30 cellular contexts compared by ENCODE assay signal in the genomic region with DNA sequence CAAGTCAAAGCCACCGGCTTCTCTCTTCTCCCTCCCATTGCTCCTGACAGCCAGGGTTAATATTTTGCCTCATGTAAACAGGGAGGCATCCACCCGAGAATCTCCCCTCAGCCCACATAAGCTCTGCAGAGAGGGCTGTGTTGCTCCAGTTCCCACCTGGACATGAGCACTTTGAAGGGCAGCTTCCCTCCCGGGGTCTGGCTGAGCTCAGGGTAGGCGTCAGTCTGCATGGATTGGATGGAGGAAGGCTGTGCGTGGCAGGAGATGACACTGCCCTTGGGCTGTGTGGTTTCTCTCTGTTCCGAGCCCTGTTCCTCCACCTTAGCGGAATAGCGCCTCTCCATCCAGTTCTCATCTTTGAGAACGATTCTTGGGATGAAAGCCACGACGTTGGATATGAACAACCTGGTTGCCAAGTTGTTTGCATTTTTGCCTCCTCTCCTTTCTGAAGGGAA. TPM values are rescaled to one million over a fixed set of nuclear protein-coding genes. Genes with fewer than 3 reads are reported as not detected.
DNase-seq lines count a peak whose midpoint lies in the region; ATAC-seq and TF ChIP-seq lines count a peak whose summit lies in the region.
"Had no signal": no experiment of that assay in that cellular context is flagged by ENCODE, and none has a peak within 500 bp of the region (broad histone marks: within the 10 kb centered on the region; RNA-seq: fewer than 3 reads in every experiment).

No MANE protein-coding gene starts in this region.

- no peak overlapping the region for H2BK5ac ChIP-seq in trophoblast cell (ENCODE audit: low read depth, low read length, poor library complexity)

- no peak overlapping the region for H3K4ac ChIP-seq in trophoblast cell (ENCODE audit: low read depth, low read length)

- TF ChIP-seq CTCF in RWPE2 (IDR thresholded peaks at IDR 0.05; ENCODE audit: poor library complexity, severe bottlenecking) (no peak), tibial artery (IDR thresholded peaks at IDR 0.05) (no peak)

- WGBS in trophoblast cell (ENCODE audit: extremely low coverage, insufficient coverage, insufficient read length), result no CpG with 5 or more reads among the region's 11 CpGs

- H3K4me1 ChIP-seq in RWPE2 (ENCODE audit: insufficient read depth, poor library complexity, severe bottlenecking), result peaks cover 40% of the 10 kb centered on the region
- peaks cover 7 to 13% of the 10 kb centered on the region in 2 donors for H3K4me1 ChIP-seq in muscle layer of duodenum (ENCODE audit: control insufficient read depth in 1 of 2, insufficient read depth in 2 of 2, low read length in 2 of 2)
- H3K4me1 ChIP-seq in tibial artery, result peaks cover 0 to 53% (median 41%) of the 10 kb centered on the region in 4 donors
- H3K4me1 ChIP-seq in trophoblast cell (ENCODE audit: control insufficient read depth in 1 of 2, insufficient read depth in 2 of 2, low read length in 2 of 2), result no peaks in the 10 kb centered on the region
- H3K4me1 ChIP-seq: parathyroid adenoma had no signal

- peaks cover 15% of the 10 kb centered on the region for H3K9me3 Mint-ChIP-seq in dendritic cell treated with granulocyte-macrophage colony-stimulating factor and Interleukin-4, amounts not matched to agents 40 ng/mL and 50 ng/mL, for 4 days
- H3K9me3 Mint-ChIP-seq: activated CD4-positive, alpha-beta memory T cell treated with anti-CD3 and anti-CD28 coated beads, Interleukin-2, amount 10 ng/mL, durations not matched to agents 7 days and 5 days; activated naive CD4-positive, alpha-beta T cell treated with anti-CD3 and anti-CD28 coated beads for 36 hours; activated T-helper 1 cell treated with anti-CD3 and anti-CD28 coated beads, Interleukin-12 subunit alpha, Interleukin-12 subunit beta, Interleukin-2, Interleukin-4 antibody, amounts not matched to agents 30 ng/mL and 10 ng/mL and 1 ng/mL, durations not matched to agents 14 hours and 24 hours and 36 hours; IgD-negative memory B cell; stimulated activated naive CD8-positive, alpha-beta T cell treated with anti-CD3 and anti-CD28 coated beads, Interleukin-15, amount 100 ng/mL, for 72 hours; type B pancreatic cell had no signal

- H3K79me2 ChIP-seq in trophoblast cell (ENCODE audit: control insufficient read depth, insufficient read depth, low read length, poor library complexity), result no peaks in the 10 kb centered on the region
- H3K79me2 ChIP-seq: parathyroid adenoma had no signal

- no peaks in the 10 kb centered on the region for H3K36me3 Mint-ChIP-seq in dendritic cell treated with granulocyte-macrophage colony-stimulating factor and Interleukin-4, amounts not matched to agents 40 ng/mL and 50 ng/mL, for 4 days (ENCODE audit: low read depth)
- H3K36me3 Mint-ChIP-seq: brain; CD4-positive, CD25-positive, alpha-beta regulatory T cell; IgD-negative memory B cell; type B pancreatic cell had no signal

- H3K4me3 ChIP-seq in RWPE2 (ENCODE audit: severe bottlenecking), result no peak overlapping the region
- no peak overlapping the region for H3K4me3 ChIP-seq in muscle layer of duodenum (ENCODE audit: low read depth in 1 of 2, low read length in 2 of 2)
- no peak overlapping the region for H3K4me3 ChIP-seq in tibial artery
- no peak overlapping the region for H3K4me3 ChIP-seq in trophoblast cell (ENCODE audit: low read depth, low read length)
- H3K4me3 ChIP-seq: lung, Peyer's patch had no signal

- peak overlapping the region; percentile 86 for H3K27ac ChIP-seq in RWPE2 (ENCODE audit: poor library complexity, severe bottlenecking)
- H3K27ac ChIP-seq in muscle layer of duodenum (ENCODE audit: low read length), result peak overlapping the region; percentile 36
- H3K27ac ChIP-seq in tibial artery, result peak overlapping the region; percentile 74 to 80
- no peak overlapping the region for H3K27ac ChIP-seq in trophoblast cell (ENCODE audit: low read depth, low read length)
- H3K27ac ChIP-seq: parathyroid adenoma had no signal

- H4K8ac ChIP-seq in trophoblast cell (ENCODE audit: low read depth, low read length), result no peak overlapping the region

- peaks cover 39% of the 10 kb centered on the region for H3K27me3 Mint-ChIP-seq in dendritic cell treated with granulocyte-macrophage colony-stimulating factor and Interleukin-4, amounts not matched to agents 40 ng/mL and 50 ng/mL, for 4 days

- H3K27me3 ChIP-seq in RWPE2 (ENCODE audit: insufficient read depth, poor library complexity, severe bottlenecking) (no peaks in the 10 kb centered on the region), muscle layer of duodenum (ENCODE audit: low read depth, low read length) (no peaks in the 10 kb centered on the region), tibial artery (no peaks in the 10 kb centered on the region), trophoblast cell (ENCODE audit: insufficient read depth, low read length) (no peaks in the 10 kb centered on the region)
- H3K27me3 ChIP-seq: Peyer's patch had no signal

- TF ChIP-seq POLR2A in GM18505 (IDR thresholded peaks at IDR 0.05; ENCODE audit: borderline replicate concordance, extremely low read depth, insufficient read depth, insufficient read length), result no peak

- H3K4me2 ChIP-seq in trophoblast cell (ENCODE audit: low read length), result no peak overlapping the region

- no peak overlapping the region for H2BK12ac ChIP-seq in trophoblast cell (ENCODE audit: low read length)

- H3K4me3 Mint-ChIP-seq in dendritic cell treated with granulocyte-macrophage colony-stimulating factor and Interleukin-4, amounts not matched to agents 40 ng/mL and 50 ng/mL, for 4 days, result no peak overlapping the region
- H3K4me3 Mint-ChIP-seq: activated CD4-positive, alpha-beta memory T cell treated with anti-CD3 and anti-CD28 coated beads, Interleukin-2, amount 10 ng/mL, durations not matched to agents 7 days and 5 days; activated naive CD4-positive, alpha-beta T cell treated with anti-CD3 and anti-CD28 coated beads for 36 hours; activated T-helper 1 cell treated with anti-CD3 and anti-CD28 coated beads, Interleukin-12 subunit alpha, Interleukin-12 subunit beta, Interleukin-2, Interleukin-4 antibody, amounts not matched to agents 30 ng/mL and 10 ng/mL and 1 ng/mL, durations not matched to agents 14 hours and 24 hours and 36 hours; brain; CD4-positive, CD25-positive, alpha-beta regulatory T cell; nephron progenitor cell; stimulated activated naive CD8-positive, alpha-beta T cell treated with anti-CD3 and anti-CD28 coated beads, Interleukin-15, amount 100 ng/mL, for 72 hours; T-helper 2 cell treated with Interferon-gamma antibody and Interleukin-4, amounts not matched to agents 5 μg/mL and 100 μg/mL, for 36 hours; type B pancreatic cell had no signal

- H3K79me1 ChIP-seq in trophoblast cell (ENCODE audit: low read length), result no peaks in the 10 kb centered on the region

- H3K14ac ChIP-seq in trophoblast cell (ENCODE audit: low read length), result no peak overlapping the region

- intact Hi-C loops in dendritic cell treated with granulocyte-macrophage colony-stimulating factor and Interleukin-4, amounts not matched to agents 40 ng/mL and 50 ng/mL, for 4 days (cut with micrococcal nuclease), result no loop called here
- intact Hi-C loops in tibial artery (cut with DNase I; ENCODE audit: low total_unique reads), result loop anchor here (10.0 kb wide), 1 partner anchor 173 kb away; no protein-coding TSS in a partner anchor

- H4K12ac ChIP-seq in trophoblast cell (ENCODE audit: low read depth, low read length), result no peak overlapping the region

- no peaks in the 10 kb centered on the region for H3K9me3 ChIP-seq in RWPE2 (ENCODE audit: severe bottlenecking)
- H3K9me3 ChIP-seq in muscle layer of duodenum (ENCODE audit: control insufficient read depth in 1 of 2, low read length in 2 of 2), result no peaks in the 10 kb centered on the region
- no peaks in the 10 kb centered on the region for H3K9me3 ChIP-seq in tibial artery
- H3K9me3 ChIP-seq in trophoblast cell (ENCODE audit: insufficient read depth, low read depth, low read length), result no peaks in the 10 kb centered on the region
- H3K9me3 ChIP-seq: Peyer's patch had no signal

- no peak for ATAC-seq in RWPE2 (ENCODE audit: low read depth)
- no peak for ATAC-seq in GM18505 (IDR thresholded peaks at IDR 0.05; ENCODE audit: unreplicated experiment)
- ATAC-seq: HCT116; stimulated activated naive CD8-positive, alpha-beta T cell treated with anti-CD3 and anti-CD28 coated beads, Interleukin-15, amount 100 ng/mL, for 72 hours had no signal

- no peak overlapping the region for H2AK5ac ChIP-seq in trophoblast cell (ENCODE audit: low read length)

- no peak overlapping the region for H2AFZ ChIP-seq in trophoblast cell (ENCODE audit: insufficient read depth, low read length, poor library complexity)
- H2AFZ ChIP-seq: parathyroid adenoma had no signal

- no peak overlapping the region for H4K91ac ChIP-seq in trophoblast cell (ENCODE audit: low read depth, low read length)

- no peak overlapping the region for H3K18ac ChIP-seq in trophoblast cell (ENCODE audit: low read length)

- H2BK120ac ChIP-seq in trophoblast cell (ENCODE audit: insufficient read depth, low read length, poor library complexity), result no peak overlapping the region

- H3K9ac ChIP-seq in trophoblast cell (ENCODE audit: low read length), result no peak overlapping the region
- H3K9ac ChIP-seq: parathyroid adenoma had no signal

- H3K36me3 ChIP-seq in RWPE2 (ENCODE audit: low read depth), result no peaks in the 10 kb centered on the region
- H3K36me3 ChIP-seq in muscle layer of duodenum (ENCODE audit: control insufficient read depth in 1 of 2, insufficient read depth in 2 of 2, low read length in 2 of 2), result no peaks in the 10 kb centered on the region
- no peaks in the 10 kb centered on the region for H3K36me3 ChIP-seq in tibial artery
- no peaks in the 10 kb centered on the region for H3K36me3 ChIP-seq in trophoblast cell (ENCODE audit: control insufficient read depth in 1 of 2, insufficient read depth in 2 of 2, low read length in 2 of 2)
- H3K36me3 ChIP-seq: Peyer's patch had no signal

- peaks cover 56% of the 10 kb centered on the region for H3K4me1 Mint-ChIP-seq in dendritic cell treated with granulocyte-macrophage colony-stimulating factor and Interleukin-4, amounts not matched to agents 40 ng/mL and 50 ng/mL, for 4 days (ENCODE audit: low read depth)
- H3K4me1 Mint-ChIP-seq: nephron progenitor cell had no signal

- peak overlapping the region; percentile 80 for H3K27ac Mint-ChIP-seq in dendritic cell treated with granulocyte-macrophage colony-stimulating factor and Interleukin-4, amounts not matched to agents 40 ng/mL and 50 ng/mL, for 4 days
- H3K27ac Mint-ChIP-seq: activated CD4-positive, alpha-beta memory T cell treated with anti-CD3 and anti-CD28 coated beads, Interleukin-2, amount 10 ng/mL, durations not matched to agents 7 days and 5 days; activated naive CD4-positive, alpha-beta T cell treated with anti-CD3 and anti-CD28 coated beads for 36 hours; activated T-helper 1 cell treated with anti-CD3 and anti-CD28 coated beads, Interleukin-12 subunit alpha, Interleukin-12 subunit beta, Interleukin-2, Interleukin-4 antibody, amounts not matched to agents 30 ng/mL and 10 ng/mL and 1 ng/mL, durations not matched to agents 14 hours and 24 hours and 36 hours; brain; T-helper 2 cell treated with Interferon-gamma antibody and Interleukin-4, amounts not matched to agents 5 μg/mL and 100 μg/mL, for 36 hours; type B pancreatic cell had no signal

- no peak for DNase-seq in RWPE2 (ENCODE audit: low spot score)
- DNase-seq in tibial artery, result no peak
- no peak for DNase-seq in LoVo (ENCODE audit: low spot score)
- no peak for DNase-seq in trophoblast cell
- DNase-seq: activated CD4-positive, alpha-beta memory T cell treated with anti-CD3 and anti-CD28 coated beads, Interleukin-2, amount 10 ng/mL, durations not matched to agents 7 days and 5 days; activated CD4-positive, alpha-beta T cell treated with anti-CD3 and anti-CD28 coated beads for 1 hour; activated CD8-positive, alpha-beta memory T cell treated with anti-CD3 and anti-CD28 coated beads, Interleukin-2, amount 50 U/mL, for 48 hours; activated naive CD4-positive, alpha-beta T cell treated with anti-CD3 and anti-CD28 coated beads for 36 hours; Calu3; CD4-positive, CD25-positive, alpha-beta regulatory T cell; DMS79; effector CD8-positive, alpha-beta T cell; NCI-H1048; NCI-H1694; NCI-H82; nephron progenitor cell; Peyer's patch; stimulated activated CD4-positive, alpha-beta T cell treated with anti-CD3 and anti-CD28 coated beads, Interleukin-1b, Interleukin-23, amount 100 ng/mL, for 48 hours; stimulated activated naive CD8-positive, alpha-beta T cell treated with anti-CD3 and anti-CD28 coated beads, Interleukin-15, amount 100 ng/mL, for 72 hours had no signal

- no peak overlapping the region for H3K23ac ChIP-seq in trophoblast cell (ENCODE audit: low read length)

RNA-seq across cellular contexts. Expression of a gene that starts 53.7 kb away (rescaled TPM):
- polyA plus RNA-seq in trophoblast cell (2013), result 17.3 and 18.1 TPM in 2 replicates
